Comparison of ENCODE assay signal across 11 cellular contexts in genomic region chr6:156808287-156808686, GRCh38. TPM values are rescaled to one million over a fixed set of nuclear protein-coding genes. Genes with fewer than 3 reads are reported as not detected.
DNase-seq lines count a peak whose midpoint lies in the region; ATAC-seq and TF ChIP-seq lines count a peak whose summit lies in the region.
"Had no signal": no experiment of that assay in that cellular context is flagged by ENCODE, and none has a peak within 500 bp of the region (broad histone marks: within the 10 kb centered on the region; RNA-seq: fewer than 3 reads in every experiment).

No MANE protein-coding gene starts in this region.

- DNase-seq in AG20443 (ENCODE audit: low spot score) (peak; percentile 24), GM23338 (ENCODE audit: low spot score) (peak; percentile 49), SK-N-DZ (ENCODE audit: low spot score) (peak; percentile 20), hepatocyte (ENCODE audit: low spot score) (no peak), T-helper 2 cell (no peak), NCI-H2196 treated with DMSO at 0.1 percent for 48 hours (lab: John Stamatoyannopoulos, UW; ENCODE audit: unreplicated experiment) (no peak)
- DNase-seq: activated T-cell treated with anti-CD3 and anti-CD28 coated beads for 4 hours had no signal

- H3K36me3 Mint-ChIP-seq in GM23338 (ENCODE audit: low read depth), result peaks cover 8% of the 10 kb centered on the region

- no peak overlapping the region for H3K27ac ChIP-seq in GM23338 (ENCODE audit: low read depth)
- no peak overlapping the region for H3K27ac ChIP-seq in hepatocyte
- H3K27ac ChIP-seq: KMS-11 had no signal

- no peak for TF ChIP-seq CTCF in GM23338 (conservative IDR thresholded peaks at IDR 0.05; ENCODE audit: low read depth in 2 of 2)
- no peak for TF ChIP-seq CTCF in hepatocyte (IDR thresholded peaks at IDR 0.05; ENCODE audit: poor library complexity)

- H3F3A ChIP-seq in GM23338 (replicated peaks; ENCODE audit: low read depth), result no peaks in the 10 kb centered on the region

- H4K20me1 ChIP-seq in GM23338 (replicated peaks; ENCODE audit: insufficient read depth) (peaks cover 35% of the 10 kb centered on the region), hepatocyte (ENCODE audit: insufficient read depth, poor library complexity, severe bottlenecking) (peaks cover 87% of the 10 kb centered on the region)

- ATAC-seq in GM23338 (peak; percentile 75), GM19467 (IDR thresholded peaks at IDR 0.05; ENCODE audit: unreplicated experiment) (no peak), HG03159 (IDR thresholded peaks at IDR 0.05; ENCODE audit: unreplicated experiment) (no peak)

- H3K9me2 ChIP-seq in GM23338 (ENCODE audit: insufficient read depth) (no peaks in the 10 kb centered on the region), hepatocyte (replicated peaks; ENCODE audit: insufficient read depth) (no peaks in the 10 kb centered on the region)

- peak overlapping the region; percentile 18; the same call in 1 of the 2 replicates for H3K27ac Mint-ChIP-seq in GM23338

- H3K4me2 ChIP-seq in GM23338, result 0 out of 2 replicates have a peak overlapping the region, but pooled peaks have one; percentile 29
- H3K4me2 ChIP-seq in hepatocyte, result peak overlapping the region; percentile 0
- H3K4me2 ChIP-seq: KMS-11 had no signal

- H3K27me3 ChIP-seq in GM23338 (ENCODE audit: insufficient read depth) (no peaks in the 10 kb centered on the region), hepatocyte (no peaks in the 10 kb centered on the region)

- H3K4me1 ChIP-seq in GM23338 (ENCODE audit: insufficient read depth) (peaks cover 30% of the 10 kb centered on the region), hepatocyte (ENCODE audit: insufficient read depth) (peaks cover 5% of the 10 kb centered on the region)

- peaks cover 56% of the 10 kb centered on the region for H3K4me1 Mint-ChIP-seq in GM23338

- peaks cover 8% of the 10 kb centered on the region for H3K27me3 Mint-ChIP-seq in GM23338 (ENCODE audit: insufficient read depth, low read depth, poor library complexity)

- H3K4me3 Mint-ChIP-seq in GM23338, result no peak overlapping the region

- 16% methylated on average over 2 of the region's 2 CpGs for WGBS in hepatocyte (ENCODE audit: low lambda C conversion rate, missing lambda C conversion rate)

- H2AFZ ChIP-seq in GM23338 (no peak overlapping the region), hepatocyte (no peak overlapping the region)

- no peak overlapping the region for H3K4me3 ChIP-seq in GM23338
- no peak overlapping the region for H3K4me3 ChIP-seq in hepatocyte
- H3K4me3 ChIP-seq: lung had no signal

- H3K9me3 ChIP-seq in hepatocyte (ENCODE audit: low read depth), result no peaks in the 10 kb centered on the region

- 0 out of 3 replicates have a peak, but pooled peaks cover 2% of the 10 kb centered on the region for H3K9me3 Mint-ChIP-seq in GM23338

- H3K36me3 ChIP-seq in GM23338 (ENCODE audit: insufficient read depth), result no peaks in the 10 kb centered on the region
- H3K36me3 ChIP-seq in hepatocyte (replicated peaks; ENCODE audit: insufficient read depth, low read depth), result no peaks in the 10 kb centered on the region

- H3K79me2 ChIP-seq in GM23338 (replicated peaks; ENCODE audit: insufficient read depth) (peaks cover 99% of the 10 kb centered on the region), hepatocyte (peaks cover 100% of the 10 kb centered on the region)

TF ChIP-seq in GM23338, 12 proteins besides CTCF, POLR2A, EP300 and RAD21 (continues in another document):
- TF ChIP-seq ETS1 (IDR thresholded peaks at IDR 0.05) (no peak), ZNF462 (CRISPR knock-in tag; IDR thresholded peaks at IDR 0.05) (no peak), NANOG (IDR thresholded peaks at IDR 0.05; ENCODE audit: borderline replicate concordance) (no peak), ZNF331 (CRISPR knock-in tag; IDR thresholded peaks at IDR 0.05; ENCODE audit: low read depth) (no peak), POLR2AphosphoS5 (IDR thresholded peaks at IDR 0.05; ENCODE audit: low read depth) (no peak), STAT1 (IDR thresholded peaks at IDR 0.05; ENCODE audit: unreplicated experiment) (no peak), CREB1 (CRISPR knock-in tag; IDR thresholded peaks at IDR 0.05; ENCODE audit: low read depth) (no peak), ZNF114 (CRISPR knock-in tag; IDR thresholded peaks at IDR 0.05) (no peak), EZH2 (IDR thresholded peaks at IDR 0.05; ENCODE audit: low read depth, unreplicated experiment) (no peak), JUNB (IDR thresholded peaks at IDR 0.05; ENCODE audit: unreplicated experiment) (no peak), EZH2phosphoT487 (IDR thresholded peaks at IDR 0.05; ENCODE audit: unreplicated experiment) (no peak)

RNA-seq across cellular contexts. Expression of gene ARID1B, which starts 31.1 kb away (rescaled TPM):
- total RNA-seq in GM23338 (2014; rRNA removed; shearing (Covaris generic)), result 72.2 and 82.4 TPM in 2 replicates
- 53.3 and 59.3 TPM in 2 replicates for polyA plus RNA-seq in GM23338 (2016; fragmentation: Nextera tagmentation; extraction: Ambion mirVana)
- polyA plus RNA-seq in SK-N-DZ (2014; cell fraction: cytosol; rRNA removed), result 20.0 and 22.4 TPM in 2 replicates
- 19.8 and 26.1 TPM in 2 replicates for polyA plus RNA-seq in SK-N-DZ (2014; cell fraction: nucleus; rRNA removed)
- total RNA-seq in hepatocyte, result 60.2 and 67.0 TPM in 2 replicates
- polyA plus RNA-seq in hepatocyte, result 32.9 and 47.5 TPM in 2 replicates

Comparison
In these comparisons a context has a peak if more than half of its experiments do, and no peak if none do; other contexts are left out.
1. DNase-seq: peak in AG20443 (single experiment), GM23338 (single experiment) and SK-N-DZ (single experiment); none in hepatocyte (single experiment), T-helper 2 cell (0 of 5) and NCI-H2196 treated with DMSO at 0.1 percent for 48 hours (single experiment).